In genomic region chr9:92986175-92987110, GRCh38 we compare ENCODE assay signal across 8 cellular contexts. TPM values are rescaled to one million over a fixed set of nuclear protein-coding genes. Genes with fewer than 3 reads are reported as not detected.
DNase-seq lines count a peak whose midpoint lies in the region; ATAC-seq and TF ChIP-seq lines count a peak whose summit lies in the region.

No MANE protein-coding gene starts in this region.

- H3K4me3 ChIP-seq in Jurkat, Clone E6-1 (ENCODE audit: low read length): no peak overlapping the region
- no peak overlapping the region for H3K4me3 ChIP-seq in fibroblast of lung (replicated peaks in 1 of 4; ENCODE audit: control extremely low read depth in 1 of 4, insufficient read depth in 1 of 4, low read depth in 3 of 4, low read length in 4 of 4)

- no peaks in the 10 kb centered on the region for H3K79me2 ChIP-seq in fibroblast of lung (ENCODE audit: control insufficient read depth, insufficient read depth, low read length)

- peaks cover 63 to 80% of the 10 kb centered on the region in 2 donors for H3K36me3 Mint-ChIP-seq in CD14-positive monocyte

- intact Hi-C loops in CD14-positive monocyte (cut with micrococcal nuclease): no loop called here

- H3K27me3 ChIP-seq in fibroblast of lung (ENCODE audit: control insufficient read depth, insufficient read depth, low read length): no peaks in the 10 kb centered on the region

- no peak overlapping the region for H3K27ac ChIP-seq in fibroblast of lung (ENCODE audit: insufficient read depth, low read length)

- H3K9me3 ChIP-seq in fibroblast of lung (ENCODE audit: control insufficient read depth, insufficient read depth, low read depth, low read length): no peaks in the 10 kb centered on the region

- no peak overlapping the region for H3K4me2 ChIP-seq in fibroblast of lung (ENCODE audit: extremely low read depth, insufficient read depth, low read length)

- no peaks in the 10 kb centered on the region for H3K4me1 ChIP-seq in fibroblast of lung (ENCODE audit: control insufficient read depth, extremely low read depth, insufficient read depth, low read length)

- no peak overlapping the region for H3K9ac ChIP-seq in fibroblast of lung (ENCODE audit: insufficient read depth, low read length)

- DNase-seq in CD14-positive monocyte (ENCODE audit: low spot score) (no peak), activated T-cell treated with anti-CD3 and anti-CD28 coated beads for 1 hour (ENCODE audit: low read depth) (peak; percentile 46), fibroblast of lung (ENCODE audit: low read depth in 2 of 2) (peak in 1 of 2 donors; percentile 6), superior temporal gyrus (ENCODE audit: extremely low spot score) (peak; percentile 33), iPS-NIHi11 (ENCODE audit: low spot score) (no peak), germinal center (ENCODE audit: low spot score) (no peak)
- DNase-seq in Jurkat, Clone E6-1 (ENCODE audit: low read depth, low spot score): peak; percentile 55

- peak overlapping the region; percentile 6 to 85 (median 63) for H3K27ac Mint-ChIP-seq in CD14-positive monocyte

- no peak overlapping the region for H2AFZ ChIP-seq in fibroblast of lung (ENCODE audit: low read length)

- no peaks in the 10 kb centered on the region for H4K20me1 ChIP-seq in fibroblast of lung (ENCODE audit: control insufficient read depth, extremely low read depth, insufficient read depth, low read length)

- H3K4me1 Mint-ChIP-seq in CD14-positive monocyte: peaks cover 53% of the 10 kb centered on the region

- no peak for ATAC-seq in HG02642 (IDR thresholded peaks at IDR 0.05; ENCODE audit: poor library complexity, unreplicated experiment)

- H3K4me3 Mint-ChIP-seq in CD14-positive monocyte: no peak overlapping the region

- peak; percentile 77 for TF ChIP-seq CTCF in CD14-positive monocyte (IDR thresholded peaks at IDR 0.05)
- peak; percentile 23 to 42 for TF ChIP-seq CTCF in fibroblast of lung (conservative IDR thresholded peaks at IDR 0.05 in 1 of 2, IDR thresholded peaks at IDR 0.05 in 1 of 2; ENCODE audit: low read depth in 1 of 2, low read length in 2 of 2)

- H3K9me3 Mint-ChIP-seq in CD14-positive monocyte: peaks cover 2 to 10% (median 5%) of the 10 kb centered on the region in 7 donors

- no peaks in the 10 kb centered on the region for H3K27me3 Mint-ChIP-seq in CD14-positive monocyte (ENCODE audit: low read depth in 3 of 3)

- H3K36me3 ChIP-seq in fibroblast of lung (ENCODE audit: control insufficient read depth, insufficient read depth, low read length): no peaks in the 10 kb centered on the region

RNA-seq across cellular contexts. Expression of gene FGD3, which starts 39.1 kb away (rescaled TPM):
- 10 to 100 TPM; 32.4 to 56.2 TPM for polyA plus RNA-seq in CD14-positive monocyte
- polyA plus RNA-seq in Jurkat, Clone E6-1 (2012; ENCODE audit: insufficient read depth, insufficient read length): 19.3 TPM
- total RNA-seq in fibroblast of lung: under 0.01 TPM in 1 of 2 replicates, not detected in the other
- polyA plus RNA-seq in fibroblast of lung: not detected in 2 replicates
- not detected in 2 replicates for polyA plus RNA-seq in fibroblast of lung (2012)
- not detected in 2 replicates for polyA minus RNA-seq in fibroblast of lung (ENCODE audit: low replicate concordance)

Comparison
In these comparisons a context has a peak if more than half of its experiments do, and no peak if none do; other contexts are left out.
1. DNase-seq: peak in Jurkat, Clone E6-1 (single experiment), activated T-cell treated with anti-CD3 and anti-CD28 coated beads for 1 hour (single experiment) and superior temporal gyrus (single experiment); none in CD14-positive monocyte (single experiment), iPS-NIHi11 (single experiment) and germinal center (single experiment).
2. RNA of gene FGD3, which starts 39.1 kb away (polyA plus RNA-seq): 32.4 to 56.2 TPM in CD14-positive monocyte; not detected in fibroblast of lung; every median in the first group is over 10 times any median in the second.